Comparison of ENCODE assay signal across 20 cellular contexts in genomic region chr6:56263586-56264295, GRCh38. TPM values are rescaled to one million over a fixed set of nuclear protein-coding genes. Genes with fewer than 3 reads are reported as not detected.
"Had no signal": no experiment of that assay in that cellular context is flagged by ENCODE, and none has a peak within 500 bp of the region (broad histone marks: within the 10 kb centered on the region; RNA-seq: fewer than 3 reads in every experiment).

No MANE protein-coding gene starts in this region.

- H3K9me3 ChIP-seq: esophagus squamous epithelium, pancreas, upper lobe of left lung had no signal

- H3K27me3 ChIP-seq: esophagus squamous epithelium, heart left ventricle, neural progenitor cell, pancreas, tibial artery, upper lobe of left lung, uterus had no signal

- H3K4me1 ChIP-seq: esophagus squamous epithelium, heart left ventricle, neural progenitor cell, pancreas, tibial artery, upper lobe of left lung, uterus had no signal

- H3K27ac Mint-ChIP-seq: natural killer cell; neural progenitor cell; progenitor cell of endocrine pancreas; stimulated activated effector memory CD8-positive, alpha-beta T cell treated with anti-CD3 and anti-CD28 coated beads, Interleukin-12 subunit alpha, Interleukin-12 subunit beta, amount 100 ng/mL, for 72 hours had no signal

- H3K27ac ChIP-seq: esophagus squamous epithelium, heart left ventricle, neural progenitor cell, pancreas, tibial artery, upper lobe of left lung, uterus had no signal

- H3K36me3 Mint-ChIP-seq: natural killer cell; neural progenitor cell; stimulated activated effector memory CD8-positive, alpha-beta T cell treated with anti-CD3 and anti-CD28 coated beads, Interleukin-12 subunit alpha, Interleukin-12 subunit beta, amount 100 ng/mL, for 72 hours had no signal

- H3K4me1 Mint-ChIP-seq: natural killer cell; stimulated activated effector memory CD8-positive, alpha-beta T cell treated with anti-CD3 and anti-CD28 coated beads, Interleukin-12 subunit alpha, Interleukin-12 subunit beta, amount 100 ng/mL, for 72 hours had no signal

- DNase-seq: dermis blood vessel endothelial cell; esophagus squamous epithelium; heart left ventricle; hypothalamus; kidney glomerular epithelial cell; natural killer cell; nucleus accumbens; pancreas; right cardiac atrium; stimulated activated CD4-positive, alpha-beta T cell treated with anti-CD3 and anti-CD28 coated beads, Interleukin-4, amount 100 ng/mL, for 1 hour; stimulated activated CD8-positive, alpha-beta memory T cell treated with anti-CD3 and anti-CD28 coated beads, Interleukin-4, amount 100 ng/mL, for 48 hours; stimulated activated naive CD8-positive, alpha-beta T cell treated with anti-CD3 and anti-CD28 coated beads, Interleukin-15, Interleukin-2, amounts not matched to agents 100 U/mL and 50 U/mL, for 24 hours; tibial artery; upper lobe of left lung; uterus had no signal

- H3K4me3 ChIP-seq: esophagus squamous epithelium, heart left ventricle, neural progenitor cell, pancreas, tibial artery, upper lobe of left lung, uterus had no signal

- H3K36me3 ChIP-seq: esophagus squamous epithelium, heart left ventricle, neural progenitor cell, pancreas, tibial artery, upper lobe of left lung, uterus had no signal

- H3K4me3 Mint-ChIP-seq: natural killer cell; neural progenitor cell; stimulated activated effector memory CD8-positive, alpha-beta T cell treated with anti-CD3 and anti-CD28 coated beads, Interleukin-12 subunit alpha, Interleukin-12 subunit beta, amount 100 ng/mL, for 72 hours had no signal

- ATAC-seq: heart left ventricle; natural killer cell; pancreas; right cardiac atrium; stimulated activated effector memory CD8-positive, alpha-beta T cell treated with anti-CD3 and anti-CD28 coated beads, Interleukin-12 subunit alpha, Interleukin-12 subunit beta, amount 100 ng/mL, for 72 hours; stimulated activated naive CD8-positive, alpha-beta T cell treated with anti-CD3 and anti-CD28 coated beads, Interleukin-15, Interleukin-2, amounts not matched to agents 100 U/mL and 50 U/mL, for 24 hours had no signal

RNA-seq across cellular contexts. Expression of gene COL21A1, which starts 16.4 kb away (rescaled TPM):
- total RNA-seq: epithelial cell of proximal tubule, mononuclear cell, natural killer cell had no signal
